ENCODE assay signal across 15 cellular contexts in genomic region chr11:65102142-65103095, GRCh38. TPM values are rescaled to one million over a fixed set of nuclear protein-coding genes. Genes with fewer than 3 reads are reported as not detected.
A peak's percentile ranks its signal among the peaks of the same experiment; 100 is the strongest.
DNase-seq lines count a peak whose midpoint lies in the region; ATAC-seq, FAIRE-seq and TF ChIP-seq lines count a peak whose summit lies in the region.
"Had no signal": no experiment of that assay in that cellular context is flagged by ENCODE, and none has a peak within 500 bp of the region (broad histone marks: within the 10 kb centered on the region; RNA-seq: fewer than 3 reads in every experiment).

No MANE protein-coding gene starts in this region.

- no peak overlapping the region for H2BK5ac ChIP-seq in H9 (ENCODE audit: insufficient read length, low read length)

- H3K56ac ChIP-seq in H9 (ENCODE audit: insufficient read length, low read depth, low read length) = no peak overlapping the region

- H2BK15ac ChIP-seq in H9 (ENCODE audit: low read depth, low read length) = no peak overlapping the region

- no peak overlapping the region for H3K9ac ChIP-seq in K562 (ENCODE audit: insufficient read depth in 1 of 2, low read depth in 2 of 2, low read length in 2 of 2)
- H3K9ac ChIP-seq in H9 (ENCODE audit: extremely low read depth, insufficient read length, low read length) = no peak overlapping the region

- H4K8ac ChIP-seq in H9 (replicated peaks; ENCODE audit: insufficient read length, low read depth, low read length) = no peak overlapping the region

- H3K27me3 ChIP-seq in K562 (ENCODE audit: control insufficient read depth in 2 of 2, insufficient read depth in 2 of 2, low read length in 2 of 2) (no peaks in the 10 kb centered on the region), suprapubic skin (no peaks in the 10 kb centered on the region), H9 (ENCODE audit: insufficient read depth, low read length) (no peaks in the 10 kb centered on the region)
- H3K27me3 ChIP-seq: ovary had no signal

- TF ChIP-seq CTCF in K562 (IDR thresholded peaks at IDR 0.05 in 2 of 3, conservative IDR thresholded peaks at IDR 0.05 in 1 of 3; ENCODE audit: insufficient read depth in 2 of 3, low read depth in 1 of 3, low read length in 3 of 3) = no peak
- no peak for TF ChIP-seq CTCF in suprapubic skin (IDR thresholded peaks at IDR 0.05)
- no peak for TF ChIP-seq CTCF in H9 (conservative IDR thresholded peaks at IDR 0.05)

- no peaks in the 10 kb centered on the region for H3K27me3 Mint-ChIP-seq in H9 (ENCODE audit: low read depth)
- H3K27me3 Mint-ChIP-seq: activated CD4-positive, alpha-beta memory T cell treated with anti-CD3 and anti-CD28 coated beads, Interleukin-2, amount 10 ng/mL, durations not matched to agents 7 days and 5 days; IgD-negative memory B cell had no signal

- H3K23ac ChIP-seq in H9 (ENCODE audit: insufficient read length, low read depth, low read length) = no peak overlapping the region

- H3K4me3 Mint-ChIP-seq in H9 = no peak overlapping the region
- H3K4me3 Mint-ChIP-seq: activated CD4-positive, alpha-beta memory T cell treated with anti-CD3 and anti-CD28 coated beads, Interleukin-2, amount 10 ng/mL, durations not matched to agents 7 days and 5 days had no signal

- TF ChIP-seq POLR2A in K562 (conservative IDR thresholded peaks at IDR 0.05) (no peak), suprapubic skin (IDR thresholded peaks at IDR 0.05) (no peak)

- H3K36me3 ChIP-seq in K562 (ENCODE audit: control insufficient read depth, insufficient read depth, low read length) = peaks cover 27% of the 10 kb centered on the region; the same call in 2 of the 3 replicates
- peaks cover 1% of the 10 kb centered on the region for H3K36me3 ChIP-seq in suprapubic skin
- H3K36me3 ChIP-seq: ovary had no signal

- H3K14ac ChIP-seq in H9 (ENCODE audit: insufficient read depth, low read length) = no peak overlapping the region

- 85% methylated on average over 8 of the region's 8 CpGs for WGBS in K562 (ENCODE audit: insufficient coverage, low coverage, missing lambda C conversion rate)
- WGBS in suprapubic skin = 77% methylated on average over 8 of the region's 8 CpGs
- WGBS in H9 (ENCODE audit: extremely low coverage, insufficient read length, low lambda C conversion rate) = no CpG with 5 or more reads among the region's 8 CpGs

- H3K4me3 ChIP-seq in K562 (no peak overlapping the region), suprapubic skin (no peak overlapping the region)
- H3K4me3 ChIP-seq: GM12878, ovary had no signal

- H4K20me1 ChIP-seq in K562 (replicated peaks; ENCODE audit: control insufficient read depth, insufficient read depth, low read length) = no peaks in the 10 kb centered on the region
- H4K20me1 ChIP-seq in H9 (ENCODE audit: control insufficient read depth, insufficient read depth, insufficient read length) = no peaks in the 10 kb centered on the region

- H3K27ac ChIP-seq in K562 (ENCODE audit: extremely low read depth, low read depth, low read length) = no peak overlapping the region
- H3K27ac ChIP-seq in suprapubic skin = peak overlapping the region; percentile 73
- H3K27ac ChIP-seq in H9 (ENCODE audit: insufficient read length, low read depth, low read length) = no peak overlapping the region

- H4K91ac ChIP-seq in H9 (ENCODE audit: insufficient read length, low read depth, low read length) = no peak overlapping the region

- no peak overlapping the region for H2AFZ ChIP-seq in K562 (ENCODE audit: low read depth, low read length)
- no peak overlapping the region for H2AFZ ChIP-seq in H9 (ENCODE audit: low read length)

- no peaks in the 10 kb centered on the region for H3K9me1 ChIP-seq in K562 (ENCODE audit: control insufficient read depth, insufficient read depth, low read length)

- H3K36me3 Mint-ChIP-seq in H9 (ENCODE audit: insufficient read depth in 1 of 3, low read depth in 3 of 3) = peaks cover 4 to 16% (median 16%) of the 10 kb centered on the region in 3 experiments; a peak in 5 of 7 replicates

- BruUV-seq in K562 (replicated peaks; lab: Mats Ljungman, UMichigan) = no TSS peak

- no peak overlapping the region for H4K5ac ChIP-seq in H9 (ENCODE audit: insufficient read length, low read depth, low read length)

- TF ChIP-seq EP300 in K562 (IDR thresholded peaks at IDR 0.05; ENCODE audit: low read length) = no peak
- no peak for TF ChIP-seq EP300 in suprapubic skin (IDR thresholded peaks at IDR 0.05)

- peak; percentile 54 for FAIRE-seq in K562 (lab: Jason Lieb, UNC)
- FAIRE-seq: GM12878 had no signal

- intact Hi-C loops in K562 (cut with micrococcal nuclease) = no loop called here

- H3K4me2 ChIP-seq in K562 (ENCODE audit: insufficient read depth, low read length) (no peak overlapping the region), H9 (ENCODE audit: insufficient read depth, insufficient read length, low read length) (no peak overlapping the region)

- no peak for TF ChIP-seq RAD21 in K562 (CRISPR knock-in tag; conservative IDR thresholded peaks at IDR 0.05 in 1 of 2, IDR thresholded peaks at IDR 0.05 in 1 of 2)

- ATAC-seq in K562 (no peak), HG03196 (IDR thresholded peaks at IDR 0.05; ENCODE audit: unreplicated experiment) (no peak)
- ATAC-seq: GM12878 had no signal

- DNase-seq in NCI-H2196 treated with DMSO at 0.1 percent for 48 hours (lab: John Stamatoyannopoulos, UW; ENCODE audit: unreplicated experiment) (peak; percentile 59), K562 (ENCODE audit: extremely low read depth in 1 of 4, low spot score in 3 of 4) (no peak), iris pigment epithelial cell (ENCODE audit: low read depth) (peak; percentile 38), suprapubic skin (ENCODE audit: low spot score in 2 of 2) (no peak), RPMI8226 (no peak), H9 (no peak)
- DNase-seq: activated CD4-positive, alpha-beta memory T cell treated with anti-CD3 and anti-CD28 coated beads, Interleukin-2, amount 10 ng/mL, durations not matched to agents 7 days and 5 days; activated naive CD4-positive, alpha-beta T cell; NCI-H187; ovary; stimulated activated CD4-positive, alpha-beta T cell treated with anti-CD3 and anti-CD28 coated beads, Interleukin-4, amount 100 ng/mL, for 1 hour; T-helper 1 cell had no signal

- H3K4me1 ChIP-seq in K562 (replicated peaks in 1 of 2; ENCODE audit: control insufficient read depth in 2 of 2, insufficient read depth in 2 of 2, low read length in 2 of 2) = peaks cover 3 to 5% of the 10 kb centered on the region in 2 experiments; a peak in 3 of 5 replicates
- H3K4me1 ChIP-seq in suprapubic skin = peaks cover 48% of the 10 kb centered on the region
- H3K4me1 ChIP-seq in H9 (ENCODE audit: insufficient read depth, low read length) = no peaks in the 10 kb centered on the region

- H2AK5ac ChIP-seq in H9 (ENCODE audit: insufficient read length, low read length) = no peak overlapping the region

- POLR2A ChIA-PET in K562 (lab: Yijun Ruan, JAX) = interaction anchor here (0.6 to 1.2 kb wide), 4 partner anchors 9 to 160 kb away, joined by 3 to 4 read pairs (median 3); partner anchors contain the start of genes FAU, MRPL49 and TM7SF2

- no peak overlapping the region for H3K27ac Mint-ChIP-seq in H9
- H3K27ac Mint-ChIP-seq: activated CD4-positive, alpha-beta memory T cell treated with anti-CD3 and anti-CD28 coated beads, Interleukin-2, amount 10 ng/mL, durations not matched to agents 7 days and 5 days had no signal

- H3K4ac ChIP-seq in H9 (ENCODE audit: low read depth, low read length) = no peak overlapping the region

- no peak overlapping the region for H2BK20ac ChIP-seq in H9 (ENCODE audit: low read depth, low read length, poor library complexity, severe bottlenecking)

- H3K9me3 ChIP-seq in K562 (replicated peaks; ENCODE audit: control insufficient read depth, insufficient read depth, low read depth, low read length) (no peaks in the 10 kb centered on the region), suprapubic skin (no peaks in the 10 kb centered on the region), H9 (ENCODE audit: control insufficient read depth, low read depth, low read length) (no peaks in the 10 kb centered on the region)
- H3K9me3 ChIP-seq: ovary had no signal

- CTCF ChIA-PET in K562 (lab: Yijun Ruan, JAX; ENCODE audit: low intra/inter-chr PET ratio) = no interaction called here

- no peak overlapping the region for H2BK120ac ChIP-seq in H9 (ENCODE audit: low read depth, low read length, poor library complexity, severe bottlenecking)

- in situ Hi-C loops in K562 (cut with MboI) = no loop called here

- H3K79me2 ChIP-seq in K562 (ENCODE audit: control insufficient read depth, insufficient read depth, low read length) (peaks cover 13% of the 10 kb centered on the region; the same call in 1 of the 3 replicates), H9 (ENCODE audit: insufficient read depth, low read length) (0 out of 2 replicates have a peak, but pooled peaks cover 3% of the 10 kb centered on the region)

- H3K18ac ChIP-seq in H9 (ENCODE audit: insufficient read length, low read depth, low read length) = no peak overlapping the region

- H3K9me3 Mint-ChIP-seq in H9 = no peaks in the 10 kb centered on the region
- H3K9me3 Mint-ChIP-seq: activated CD4-positive, alpha-beta memory T cell treated with anti-CD3 and anti-CD28 coated beads, Interleukin-2, amount 10 ng/mL, durations not matched to agents 7 days and 5 days; IgD-negative memory B cell had no signal

- no peak overlapping the region for H3T11ph ChIP-seq in H9 (ENCODE audit: low read length)

- H3K23me2 ChIP-seq in H9 (ENCODE audit: insufficient read length, low read depth, low read length, poor library complexity, severe bottlenecking) = no peaks in the 10 kb centered on the region

- H3K79me1 ChIP-seq in H9 (ENCODE audit: insufficient read depth, low read depth, low read length, poor library complexity, severe bottlenecking) = no peaks in the 10 kb centered on the region

- no peak overlapping the region for H2BK12ac ChIP-seq in H9 (ENCODE audit: insufficient read length, low read depth, low read length)

- H3K4me1 Mint-ChIP-seq in H9 = no peaks in the 10 kb centered on the region

RNA-seq across cellular contexts. Expression of gene VPS51, which starts 6.4 kb away (rescaled TPM):
- total RNA-seq in K562 (2011; cell fraction: chromatin; rRNA removed; ENCODE audit: low replicate concordance) = 48.6 and 156 TPM in 2 replicates
- total RNA-seq in K562 (2011; cell fraction: nucleolus; rRNA removed) = 126 and 134 TPM in 2 replicates
- total RNA-seq in K562 (2011; cell fraction: nucleoplasm; rRNA removed) = 68.7 and 73.5 TPM in 2 replicates
- total RNA-seq in K562 (2014; rRNA removed) = 143 and 215 TPM in 2 replicates
- 16.9 and 20.6 TPM in 2 replicates for total RNA-seq in K562 (2014; rRNA removed; fragmentation: Illumina TruSeq; extraction: Trizol)
- 40.6 and 46.8 TPM in 2 replicates for total RNA-seq in K562 (2015; rRNA removed; fragmentation: Illumina TruSeq; extraction: Trizol)
- total RNA-seq in K562 (2021) = 89.3 and 103 TPM in 2 replicates
- polyA plus RNA-seq in K562 (2011; rRNA removed) = 49.7 and 83.5 TPM in 2 replicates
- polyA plus RNA-seq in K562 (2011; cell fraction: cytosol; rRNA removed) = 68.7 and 145 TPM in 2 replicates
- polyA plus RNA-seq in K562 (2011; cell fraction: nucleus; rRNA removed) = 135 and 175 TPM in 2 replicates
- 89.1 and 104 TPM in 2 replicates for polyA plus RNA-seq in K562 (2012)
- 22.2 and 49.8 TPM in 2 replicates for polyA plus RNA-seq in K562 (2014; fragmentation: Illumina TruSeq; extraction: Trizol)
- 1 to 10 TPM; 1.8 to 2.9 TPM for polyA plus RNA-seq in K562 (2014; fragmentation: Nextera tagmentation; extraction: Ambion mirVana)
- 73.2 and 126 TPM in 2 replicates for polyA plus RNA-seq in K562 (2014; rRNA removed)
- polyA minus RNA-seq in K562 (2011; rRNA and poly(A)+ RNA removed) = 48.0 and 66.9 TPM in 2 replicates
- polyA minus RNA-seq in K562 (2011; cell fraction: cytosol; rRNA and poly(A)+ RNA removed) = 120 and 159 TPM in 2 replicates
- 55.3 and 62.1 TPM in 2 replicates for polyA minus RNA-seq in K562 (2011; cell fraction: nucleus; rRNA and poly(A)+ RNA removed)
- total RNA-seq in suprapubic skin = 100 to 1,000 TPM; 465 to 843 (median 596) TPM
- total RNA-seq in H9 (2021) = 94.7 and 98.5 TPM in 2 replicates

RNA-seq across cellular contexts. Expression of gene TM7SF2, which starts 9.3 kb away (rescaled TPM):
- 31.4 and 105 TPM in 2 replicates for total RNA-seq in K562 (2011; cell fraction: chromatin; rRNA removed; ENCODE audit: low replicate concordance)
- 91.9 and 106 TPM in 2 replicates for total RNA-seq in K562 (2011; cell fraction: nucleolus; rRNA removed)
- total RNA-seq in K562 (2011; cell fraction: nucleoplasm; rRNA removed) = 59.6 and 61.8 TPM in 2 replicates
- total RNA-seq in K562 (2014; rRNA removed) = 18.6 and 20.6 TPM in 2 replicates
- total RNA-seq in K562 (2014; rRNA removed; fragmentation: Illumina TruSeq; extraction: Trizol) = 3.2 and 3.7 TPM in 2 replicates
- 7.0 and 7.9 TPM in 2 replicates for total RNA-seq in K562 (2015; rRNA removed; fragmentation: Illumina TruSeq; extraction: Trizol)
- 21.4 and 21.8 TPM in 2 replicates for total RNA-seq in K562 (2021)
- polyA plus RNA-seq in K562 (2011; rRNA removed) = 14.6 and 35.3 TPM in 2 replicates
- polyA plus RNA-seq in K562 (2011; cell fraction: cytosol; rRNA removed) = 34.6 and 38.1 TPM in 2 replicates
- polyA plus RNA-seq in K562 (2011; cell fraction: nucleus; rRNA removed) = 109 and 130 TPM in 2 replicates
- polyA plus RNA-seq in K562 (2012) = 18.6 and 23.4 TPM in 2 replicates
- 14.3 and 18.6 TPM in 2 replicates for polyA plus RNA-seq in K562 (2014; fragmentation: Illumina TruSeq; extraction: Trizol)
- 1 to 10 TPM; 1.2 to 1.4 TPM for polyA plus RNA-seq in K562 (2014; fragmentation: Nextera tagmentation; extraction: Ambion mirVana)
- 20.4 and 22.0 TPM in 2 replicates for polyA plus RNA-seq in K562 (2014; rRNA removed)
- polyA minus RNA-seq in K562 (2011; rRNA and poly(A)+ RNA removed) = 10.6 and 12.1 TPM in 2 replicates
- polyA minus RNA-seq in K562 (2011; cell fraction: cytosol; rRNA and poly(A)+ RNA removed) = 9.4 and 15.1 TPM in 2 replicates
- 27.9 and 40.7 TPM in 2 replicates for polyA minus RNA-seq in K562 (2011; cell fraction: nucleus; rRNA and poly(A)+ RNA removed)
- total RNA-seq in suprapubic skin = 100 to 1,000 TPM in 2 of 4 donors, 10 to 100 TPM in 2; 76.5 to 214 (median 145) TPM
- total RNA-seq in H9 (2021) = 74.8 and 76.1 TPM in 2 replicates

RNA-seq across cellular contexts. Expression of gene ZNHIT2, which starts 15.1 kb away (rescaled TPM):
- total RNA-seq in K562 (2011; cell fraction: chromatin; rRNA removed; ENCODE audit: low replicate concordance) = 0.99 and 8.1 TPM in 2 replicates
- 15.7 and 18.9 TPM in 2 replicates for total RNA-seq in K562 (2011; cell fraction: nucleolus; rRNA removed)
- 4.7 and 5.3 TPM in 2 replicates for total RNA-seq in K562 (2011; cell fraction: nucleoplasm; rRNA removed)
- total RNA-seq in K562 (2014; rRNA removed) (39.0 and 49.0 TPM in 2 replicates), K562 (2014; rRNA removed; fragmentation: Illumina TruSeq; extraction: Trizol) (0.35 and 0.76 TPM in 2 replicates), K562 (2015; rRNA removed; fragmentation: Illumina TruSeq; extraction: Trizol) (7.0 and 8.6 TPM in 2 replicates), K562 (2021) (27.2 and 29.6 TPM in 2 replicates), suprapubic skin (10 to 100 TPM in 3 of 4 donors, 1 to 10 TPM in 1; 9.0 to 23.3 (median 17.6) TPM), H9 (2021) (18.3 and 19.0 TPM in 2 replicates)
- polyA plus RNA-seq in K562 (2011; rRNA removed) (2.5 and 3.7 TPM in 2 replicates), K562 (2014; fragmentation: Illumina TruSeq; extraction: Trizol) (0.59 and 2.9 TPM in 2 replicates), K562 (2014; fragmentation: Nextera tagmentation; extraction: Ambion mirVana) (under 1 TPM; 0.08 to 0.20 TPM), K562 (2014; rRNA removed) (23.4 and 24.3 TPM in 2 replicates)
- polyA plus RNA-seq in K562 (2011; cell fraction: cytosol; rRNA removed) = 5.0 and 29.5 TPM in 2 replicates
- polyA plus RNA-seq in K562 (2011; cell fraction: nucleus; rRNA removed) = 4.7 and 9.8 TPM in 2 replicates
- polyA plus RNA-seq in K562 (2012) = 14.0 and 16.6 TPM in 2 replicates
- polyA minus RNA-seq in K562 (2011; rRNA and poly(A)+ RNA removed) = 0.84 and 1.1 TPM in 2 replicates
- 9.6 and 11.8 TPM in 2 replicates for polyA minus RNA-seq in K562 (2011; cell fraction: cytosol; rRNA and poly(A)+ RNA removed)
- polyA minus RNA-seq in K562 (2011; cell fraction: nucleus; rRNA and poly(A)+ RNA removed) = 15.5 and 18.7 TPM in 2 replicates

RNA-seq across cellular contexts. Expression of gene ZFPL1, which starts 18.4 kb away (rescaled TPM):
- total RNA-seq in K562 (2011; cell fraction: chromatin; rRNA removed; ENCODE audit: low replicate concordance) = 54.4 and 89.3 TPM in 2 replicates
- total RNA-seq in K562 (2011; cell fraction: nucleolus; rRNA removed) = 56.7 and 57.8 TPM in 2 replicates
- 63.4 and 76.1 TPM in 2 replicates for total RNA-seq in K562 (2011; cell fraction: nucleoplasm; rRNA removed)
- total RNA-seq in K562 (2014; rRNA removed) = 37.3 and 46.0 TPM in 2 replicates
- total RNA-seq in K562 (2014; rRNA removed; fragmentation: Illumina TruSeq; extraction: Trizol) = 7.0 and 10.0 TPM in 2 replicates
- total RNA-seq in K562 (2015; rRNA removed; fragmentation: Illumina TruSeq; extraction: Trizol) = 21.1 and 22.7 TPM in 2 replicates
- 33.4 and 37.5 TPM in 2 replicates for total RNA-seq in K562 (2021)
- polyA plus RNA-seq in K562 (2011; rRNA removed) = 16.5 and 38.6 TPM in 2 replicates
- polyA plus RNA-seq in K562 (2011; cell fraction: cytosol; rRNA removed) = 52.7 and 57.8 TPM in 2 replicates
- 91.6 and 108 TPM in 2 replicates for polyA plus RNA-seq in K562 (2011; cell fraction: nucleus; rRNA removed)
- 45.3 and 52.6 TPM in 2 replicates for polyA plus RNA-seq in K562 (2012)
- polyA plus RNA-seq in K562 (2014; fragmentation: Illumina TruSeq; extraction: Trizol) = 35.4 and 47.8 TPM in 2 replicates
- 1 to 10 TPM; 3.7 to 7.1 TPM for polyA plus RNA-seq in K562 (2014; fragmentation: Nextera tagmentation; extraction: Ambion mirVana)
- polyA plus RNA-seq in K562 (2014; rRNA removed) = 29.7 and 32.3 TPM in 2 replicates
- polyA minus RNA-seq in K562 (2011; rRNA and poly(A)+ RNA removed) = 18.2 and 25.1 TPM in 2 replicates
- 19.7 and 26.0 TPM in 2 replicates for polyA minus RNA-seq in K562 (2011; cell fraction: cytosol; rRNA and poly(A)+ RNA removed)
- 30.7 and 53.2 TPM in 2 replicates for polyA minus RNA-seq in K562 (2011; cell fraction: nucleus; rRNA and poly(A)+ RNA removed)
- total RNA-seq in suprapubic skin = 10 to 100 TPM; 34.1 to 58.5 (median 41.9) TPM
- 24.2 and 26.7 TPM in 2 replicates for total RNA-seq in H9 (2021)

RNA-seq across cellular contexts. Expression of gene CDCA5, which starts 18.6 kb away (rescaled TPM):
- 44.4 and 82.3 TPM in 2 replicates for total RNA-seq in K562 (2011; cell fraction: chromatin; rRNA removed; ENCODE audit: low replicate concordance)
- 55.5 and 58.2 TPM in 2 replicates for total RNA-seq in K562 (2011; cell fraction: nucleolus; rRNA removed)
- 49.6 and 60.0 TPM in 2 replicates for total RNA-seq in K562 (2011; cell fraction: nucleoplasm; rRNA removed)
- total RNA-seq in K562 (2014; rRNA removed) (64.6 and 70.3 TPM in 2 replicates), K562 (2014; rRNA removed; fragmentation: Illumina TruSeq; extraction: Trizol) (48.2 and 50.0 TPM in 2 replicates), K562 (2015; rRNA removed; fragmentation: Illumina TruSeq; extraction: Trizol) (66.1 and 68.2 TPM in 2 replicates), K562 (2021) (89.9 and 94.3 TPM in 2 replicates), suprapubic skin (1 to 10 TPM in 3 of 4 donors, under 1 TPM in 1; 0.91 to 6.8 (median 1.4) TPM), H9 (2021) (93.9 and 94.8 TPM in 2 replicates)
- polyA plus RNA-seq in K562 (2011; rRNA removed) (50.5 and 51.8 TPM in 2 replicates), K562 (2014; fragmentation: Illumina TruSeq; extraction: Trizol) (83.2 and 85.1 TPM in 2 replicates), K562 (2014; fragmentation: Nextera tagmentation; extraction: Ambion mirVana) (10 to 100 TPM; 18.9 to 25.5 TPM), K562 (2014; rRNA removed) (85.2 and 86.6 TPM in 2 replicates)
- 51.8 and 53.4 TPM in 2 replicates for polyA plus RNA-seq in K562 (2011; cell fraction: cytosol; rRNA removed)
- 63.3 and 73.2 TPM in 2 replicates for polyA plus RNA-seq in K562 (2011; cell fraction: nucleus; rRNA removed)
- polyA plus RNA-seq in K562 (2012) = 60.2 and 62.5 TPM in 2 replicates
- polyA minus RNA-seq in K562 (2011; rRNA and poly(A)+ RNA removed) = 30.9 and 32.5 TPM in 2 replicates
- 23.9 and 30.4 TPM in 2 replicates for polyA minus RNA-seq in K562 (2011; cell fraction: cytosol; rRNA and poly(A)+ RNA removed)
- 20.5 and 31.7 TPM in 2 replicates for polyA minus RNA-seq in K562 (2011; cell fraction: nucleus; rRNA and poly(A)+ RNA removed)

Comparison
In these comparisons a context has a peak if more than half of its experiments do, and no peak if none do; other contexts are left out.
1. DNase-seq: peak in NCI-H2196 treated with DMSO at 0.1 percent for 48 hours (single experiment) and iris pigment epithelial cell (single experiment); none in K562 (0 of 4), suprapubic skin (0 of 2), RPMI8226 (single experiment) and H9 (single experiment).